Comparison of ENCODE assay signal across 13 cellular contexts in the genomic region with DNA sequence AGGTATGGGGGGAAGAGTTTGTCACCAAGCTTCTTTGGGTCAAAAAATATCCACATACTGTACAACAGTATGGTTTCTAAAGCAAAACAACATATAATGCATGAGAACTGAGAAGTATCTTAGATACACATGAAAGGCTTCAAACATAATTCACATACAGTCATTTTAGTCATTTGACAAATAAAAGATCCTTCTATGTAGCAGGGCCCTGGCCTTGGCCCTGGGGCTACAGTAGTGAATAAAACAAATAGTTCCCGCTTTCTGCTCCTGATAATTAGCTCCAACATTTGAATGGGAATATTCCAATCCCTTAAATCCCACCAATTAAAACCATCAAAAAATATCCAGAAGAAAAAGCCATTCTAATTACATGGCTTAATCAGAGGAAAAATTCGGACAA.
"Had no signal": no experiment of that assay in that cellular context is flagged by ENCODE, and none has a peak within 500 bp of the region (broad histone marks: within the 10 kb centered on the region; RNA-seq: fewer than 3 reads in every experiment).

No MANE protein-coding gene starts in this region.

- H3K9me3 ChIP-seq: gastrocnemius medialis, heart left ventricle, suprapubic skin had no signal

- H3K4me3 Mint-ChIP-seq: activated naive CD4-positive, alpha-beta T cell treated with anti-CD3 and anti-CD28 coated beads for 36 hours; nephron; stimulated activated naive CD8-positive, alpha-beta T cell treated with anti-CD3 and anti-CD28 coated beads, Interleukin-15, Interleukin-2, amounts not matched to agents 100 ng/mL and 50 ng/mL, for 24 hours; type B pancreatic cell had no signal

- DNase-seq: activated CD4-positive, alpha-beta T cell treated with anti-CD3 and anti-CD28 coated beads, Interleukin-2, amount 50 U/mL, for 48 hours; activated CD4-positive, CD25-positive, alpha-beta regulatory T cell treated with anti-CD3 and anti-CD28 coated beads, Interleukin-2, amount 50 U/mL, for 72 hours; activated naive CD4-positive, alpha-beta T cell treated with anti-CD3 and anti-CD28 coated beads for 36 hours; central memory CD4-positive, alpha-beta T cell; effector CD8-positive, alpha-beta T cell; gastrocnemius medialis; heart left ventricle had no signal

- H3K4me3 ChIP-seq: coronary artery, gastrocnemius medialis, heart left ventricle, suprapubic skin had no signal

- H3K36me3 ChIP-seq: gastrocnemius medialis, heart left ventricle, suprapubic skin had no signal

- H3K27me3 Mint-ChIP-seq: type B pancreatic cell had no signal

- H3K27ac ChIP-seq: coronary artery, gastrocnemius medialis, heart left ventricle, suprapubic skin had no signal

- H3K9me3 Mint-ChIP-seq: activated naive CD4-positive, alpha-beta T cell treated with anti-CD3 and anti-CD28 coated beads for 36 hours; activated T-helper 2 cell treated with anti-CD3 and anti-CD28 coated beads, Interferon-gamma antibody, Interleukin-2, Interleukin-4, amounts not matched to agents 10 μg/mL and 5 μg/mL and 100 μg/mL, durations not matched to agents 14 hours and 24 hours and 36 hours; nephron; stimulated activated naive CD8-positive, alpha-beta T cell treated with anti-CD3 and anti-CD28 coated beads, Interleukin-15, Interleukin-2, amounts not matched to agents 100 ng/mL and 50 ng/mL, for 24 hours; type B pancreatic cell had no signal

- H3K4me1 ChIP-seq: gastrocnemius medialis, suprapubic skin had no signal

- H3K27me3 ChIP-seq: gastrocnemius medialis had no signal

- H3K27ac Mint-ChIP-seq: activated naive CD4-positive, alpha-beta T cell treated with anti-CD3 and anti-CD28 coated beads for 36 hours; activated T-helper 2 cell treated with anti-CD3 and anti-CD28 coated beads, Interferon-gamma antibody, Interleukin-2, Interleukin-4, amounts not matched to agents 10 μg/mL and 5 μg/mL and 100 μg/mL, durations not matched to agents 14 hours and 24 hours and 36 hours; stimulated activated naive CD8-positive, alpha-beta T cell treated with anti-CD3 and anti-CD28 coated beads, Interleukin-15, Interleukin-2, amounts not matched to agents 100 ng/mL and 50 ng/mL, for 24 hours; type B pancreatic cell had no signal
